Comparison of ENCODE assay signal across 15 cellular contexts in the genomic region with DNA sequence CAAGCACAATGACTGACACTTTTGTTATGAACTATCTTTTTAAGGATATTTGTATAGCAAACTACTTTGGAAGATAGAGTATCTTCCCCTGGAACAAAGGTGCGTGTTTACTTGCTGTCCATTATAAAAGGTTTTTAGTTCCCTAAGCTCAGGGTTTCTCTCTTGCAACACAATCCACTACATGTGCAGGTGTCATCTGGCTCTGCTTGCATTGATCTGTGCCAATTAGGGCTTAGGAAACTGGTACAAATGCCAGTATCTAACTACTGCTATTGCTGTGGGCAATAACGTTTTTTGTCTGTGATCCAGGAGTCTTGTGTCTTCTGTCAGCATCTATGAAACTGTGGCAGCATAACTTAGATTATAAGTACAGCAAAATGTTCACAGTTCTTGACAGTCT.
"Had no signal": no experiment of that assay in that cellular context is flagged by ENCODE, and none has a peak within 500 bp of the region (broad histone marks: within the 10 kb centered on the region; RNA-seq: fewer than 3 reads in every experiment).

No MANE protein-coding gene starts in this region.

- H3K27ac ChIP-seq: heart right ventricle, lower lobe of right lung, thyroid gland had no signal

- H3K4me3 ChIP-seq: heart right ventricle, lower lobe of right lung, smooth muscle cell, thyroid gland had no signal

- H3K27me3 ChIP-seq: thyroid gland had no signal

- DNase-seq: effector memory CD4-positive, alpha-beta T cell; heart right ventricle; hypothalamus; islet precursor cell; lower lobe of right lung; natural killer cell; posterior cingulate gyrus; stimulated activated CD4-positive, alpha-beta T cell treated with anti-CD3 and anti-CD28 coated beads, Interleukin-2, amount 100 ng/mL, for 48 hours; stimulated activated naive CD4-positive, alpha-beta T cell treated with Interleukin-2 at 50 U/mL for 16 hours; thyroid gland had no signal

- H3K4me1 ChIP-seq: lower lobe of right lung, thyroid gland had no signal

- FAIRE-seq: endometrium, frontal cortex, urothelium cell line had no signal

- H3K36me3 ChIP-seq: heart right ventricle, lower lobe of right lung, thyroid gland had no signal

- H3K9me3 ChIP-seq: heart right ventricle, lower lobe of right lung, thyroid gland had no signal

- ATAC-seq: esophagus mucosa, lower lobe of right lung, natural killer cell had no signal

- H3K4me2 ChIP-seq: smooth muscle cell had no signal
